ENCODE assay signal across 17 cellular contexts in genomic region chr10:111785921-111786320, GRCh38.
DNase-seq lines count a peak whose midpoint lies in the region; ATAC-seq and TF ChIP-seq lines count a peak whose summit lies in the region.
"Had no signal": no experiment of that assay in that cellular context is flagged by ENCODE, and none has a peak within 500 bp of the region (broad histone marks: within the 10 kb centered on the region; RNA-seq: fewer than 3 reads in every experiment).

No MANE protein-coding gene starts in this region.

- H3K27me3 Mint-ChIP-seq in nephron (ENCODE audit: low read depth), result no peaks in the 10 kb centered on the region
- H3K27me3 Mint-ChIP-seq: B cell; CD4-positive, alpha-beta T cell had no signal

- H3K4me1 Mint-ChIP-seq in nephron, result peaks cover 12% of the 10 kb centered on the region
- H3K4me1 Mint-ChIP-seq: B cell had no signal

- ATAC-seq in HG02678 (IDR thresholded peaks at IDR 0.05; ENCODE audit: unreplicated experiment), result no peak
- ATAC-seq: CD8-positive, alpha-beta T cell had no signal

- no peak overlapping the region for H3K4me3 ChIP-seq in HAP-1
- H3K4me3 ChIP-seq: BLaER1 treated with 17β-estradiol and CSF1 and Interleukin-3, amounts not matched to agents 10 nM and 100 nM had no signal

- H3K36me3 Mint-ChIP-seq in nephron (ENCODE audit: low read depth), result no peaks in the 10 kb centered on the region
- H3K36me3 Mint-ChIP-seq: CD8-positive, alpha-beta T cell had no signal

- DNase-seq in HAP-1 (ENCODE audit: low spot score in 2 of 2) (peak; percentile 6 to 9), SK-N-DZ (ENCODE audit: low spot score) (peak; percentile 8), astrocyte of the hippocampus (ENCODE audit: low read depth, low spot score) (peak; percentile 7), COLO829 (ENCODE audit: low spot score) (no peak), NCI-H446 treated with DMSO at 0.1 percent for 48 hours (lab: John Stamatoyannopoulos, UW) (no peak)
- no peak for DNase-seq in activated CD8-positive, alpha-beta memory T cell treated with anti-CD3 and anti-CD28 coated beads, Interleukin-2, amount 50 U/mL, for 4 hours
- DNase-seq: 8988T; ACHN; CD4-positive, alpha-beta T cell; CD8-positive, alpha-beta T cell; COR-L47; DMS79 treated with DMSO at 0.1 percent for 48 hours; GF-D8 had no signal

- no peak overlapping the region for H3K4me3 Mint-ChIP-seq in nephron
- H3K4me3 Mint-ChIP-seq: B cell; CD4-positive, alpha-beta T cell; CD8-positive, alpha-beta T cell had no signal

- no peaks in the 10 kb centered on the region for H3K9me3 ChIP-seq in HAP-1
- H3K9me3 ChIP-seq: BLaER1 treated with 17β-estradiol and CSF1 and Interleukin-3, amounts not matched to agents 10 nM and 100 nM had no signal

- H3K27ac Mint-ChIP-seq in nephron, result peak overlapping the region in 2 of 3 experiments; percentile 63 to 66
- H3K27ac Mint-ChIP-seq: B cell; CD4-positive, alpha-beta T cell; CD8-positive, alpha-beta T cell had no signal

- H3K4me1 ChIP-seq in HAP-1, result no peaks in the 10 kb centered on the region
- H3K4me1 ChIP-seq: BLaER1 treated with 17β-estradiol and CSF1 and Interleukin-3, amounts not matched to agents 10 nM and 100 nM had no signal

- H3K9me3 Mint-ChIP-seq in nephron, result peaks cover 2% of the 10 kb centered on the region
- H3K9me3 Mint-ChIP-seq: CD8-positive, alpha-beta T cell had no signal

- no peaks in the 10 kb centered on the region for H3K27me3 ChIP-seq in HAP-1 (ENCODE audit: low read depth)
- H3K27me3 ChIP-seq: BLaER1 treated with 17β-estradiol and CSF1 and Interleukin-3, amounts not matched to agents 10 nM and 100 nM had no signal

- in situ Hi-C loops in HAP-1 (cut with MboI; ENCODE audit: low sequenced_read_pairs), result no loop called here

- no peak for TF ChIP-seq CTCF in nephron (IDR thresholded peaks at IDR 0.05; ENCODE audit: unreplicated experiment in 3 of 3)

- no peaks in the 10 kb centered on the region for H3K36me3 ChIP-seq in HAP-1 (replicated peaks)
- H3K36me3 ChIP-seq: BLaER1 treated with 17β-estradiol and CSF1 and Interleukin-3, amounts not matched to agents 10 nM and 100 nM had no signal

Comparison
In these comparisons a context has a peak if more than half of its experiments do, and no peak if none do; other contexts are left out.
1. DNase-seq: peak in HAP-1 (2 of 2), SK-N-DZ (single experiment) and astrocyte of the hippocampus (single experiment); none in COLO829 (single experiment), NCI-H446 treated with DMSO at 0.1 percent for 48 hours (single experiment) and activated CD8-positive, alpha-beta memory T cell treated with anti-CD3 and anti-CD28 coated beads, Interleukin-2, amount 50 U/mL, for 4 hours (single experiment).